ENCODE assay signal across 15 cellular contexts in genomic region chr2:32614069-32614468, GRCh38.
"Had no signal": no experiment of that assay in that cellular context is flagged by ENCODE, and none has a peak within 500 bp of the region (broad histone marks: within the 10 kb centered on the region; RNA-seq: fewer than 3 reads in every experiment).

No MANE protein-coding gene starts in this region.

- H3K4me3 ChIP-seq: gastrocnemius medialis, heart right ventricle, left ventricle myocardium inferior, thyroid gland, uterus had no signal

- H3K27me3 Mint-ChIP-seq: activated naive CD8-positive, alpha-beta T cell treated with anti-CD3 and anti-CD28 coated beads, Interleukin-2, amount 10 ng/mL, durations not matched to agents 7 days and 5 days had no signal

- H3K36me3 ChIP-seq: uterus had no signal

- H3K4me3 Mint-ChIP-seq: activated naive CD8-positive, alpha-beta T cell treated with anti-CD3 and anti-CD28 coated beads, Interleukin-2, amount 10 ng/mL, durations not matched to agents 7 days and 5 days had no signal

- ATAC-seq: gastrocnemius medialis, heart right ventricle had no signal

- DNase-seq: activated CD4-positive, alpha-beta T cell treated with anti-CD3 and anti-CD28 coated beads, Interleukin-2, amount 50 U/mL, for 4 hours; activated CD8-positive, alpha-beta memory T cell treated with anti-CD3 and anti-CD28 coated beads, Interleukin-2, amount 50 U/mL, for 4 hours; activated naive CD8-positive, alpha-beta T cell treated with anti-CD3 and anti-CD28 coated beads, Interleukin-2, amount 10 ng/mL, durations not matched to agents 7 days and 5 days; aorta; gastrocnemius medialis; heart right ventricle; islet precursor cell; left ventricle myocardium inferior; mesenchymal stem cell; stimulated activated CD4-positive, alpha-beta T cell treated with anti-CD3 and anti-CD28 coated beads, Interleukin-12 subunit alpha, Interleukin-12 subunit beta, amount 100 ng/mL, for 4 hours; thyroid gland; uterus had no signal

- H3K27ac Mint-ChIP-seq: activated naive CD8-positive, alpha-beta T cell treated with anti-CD3 and anti-CD28 coated beads, Interleukin-2, amount 10 ng/mL, durations not matched to agents 7 days and 5 days had no signal

- H3K27ac ChIP-seq: gastrocnemius medialis, heart right ventricle, left ventricle myocardium inferior, thyroid gland, uterus had no signal

- H3K9me3 Mint-ChIP-seq: activated naive CD8-positive, alpha-beta T cell treated with anti-CD3 and anti-CD28 coated beads, Interleukin-2, amount 10 ng/mL, durations not matched to agents 7 days and 5 days; activated T-helper 2 cell treated with anti-CD3 and anti-CD28 coated beads, Interferon-gamma antibody, Interleukin-2, Interleukin-4, amounts not matched to agents 10 μg/mL and 5 μg/mL and 100 μg/mL, durations not matched to agents 14 hours and 24 hours and 36 hours had no signal

- H3K4me1 Mint-ChIP-seq: activated naive CD8-positive, alpha-beta T cell treated with anti-CD3 and anti-CD28 coated beads, Interleukin-2, amount 10 ng/mL, durations not matched to agents 7 days and 5 days had no signal

- H3K4me1 ChIP-seq: gastrocnemius medialis, left ventricle myocardium inferior, thyroid gland, uterus had no signal

- H3K27me3 ChIP-seq: gastrocnemius medialis, heart right ventricle, thyroid gland, uterus had no signal

- FAIRE-seq: bronchial epithelial cell, colon had no signal

- H3K9me3 ChIP-seq: gastrocnemius medialis, heart right ventricle, left ventricle myocardium inferior, thyroid gland, uterus had no signal
